ENCODE assay signal across 8 cellular contexts in the genomic region with DNA sequence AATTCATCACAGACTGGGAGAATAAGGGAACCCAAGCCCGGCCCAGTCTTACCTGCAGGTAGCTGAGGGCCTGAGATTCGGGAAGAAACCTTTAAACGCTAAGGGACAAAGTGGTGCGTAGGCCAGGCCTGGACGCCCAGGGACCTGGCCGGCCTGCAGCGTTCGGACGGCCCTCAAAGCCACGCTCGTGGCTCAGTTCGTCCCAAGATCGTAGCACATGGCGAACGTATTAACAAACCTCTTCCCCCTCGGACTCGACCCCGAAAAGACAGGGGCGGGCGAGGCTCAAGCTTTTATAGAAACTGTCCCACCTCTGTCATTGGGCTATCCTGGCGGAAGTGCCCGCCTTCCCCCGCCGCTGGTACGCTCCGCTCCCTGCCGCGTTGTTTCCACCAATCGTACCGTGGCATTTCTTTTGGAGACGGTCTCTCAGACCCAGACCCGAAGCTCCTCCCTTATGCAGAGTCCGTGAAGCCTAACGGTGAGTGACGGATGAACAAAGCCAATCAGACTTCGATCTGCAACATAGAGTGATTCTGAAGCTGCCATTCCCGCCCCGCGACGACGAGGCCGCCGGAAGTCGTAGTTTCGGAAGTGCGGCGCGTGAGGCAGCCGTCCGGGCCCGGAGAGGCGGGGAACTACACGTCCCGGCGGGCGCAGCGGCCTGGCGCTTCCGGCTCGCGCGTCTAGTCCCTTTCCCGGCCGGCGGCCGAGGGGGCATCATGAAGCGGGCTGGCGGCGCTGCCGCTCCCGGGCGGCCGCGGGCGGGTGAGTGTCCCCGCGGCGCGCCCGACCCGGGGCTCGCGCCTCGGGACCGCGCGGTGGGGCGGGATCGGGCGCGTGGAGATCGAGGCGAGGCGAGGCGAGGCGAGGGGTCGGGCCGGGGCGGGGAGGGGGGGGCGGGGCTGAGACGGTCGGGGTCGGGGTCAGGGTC. TPM values are rescaled to one million over a fixed set of nuclear protein-coding genes. Genes with fewer than 3 reads are reported as not detected.
DNase-seq lines count a peak whose midpoint lies in the region; ATAC-seq and TF ChIP-seq lines count a peak whose summit lies in the region.

A gene (plus strand): TSS at position 692 of the 934 bp plus-strand sequence. CDS start 8,139 bp downstream, outside the sequence.

- H3K4me1 Mint-ChIP-seq in activated naive CD8-positive, alpha-beta T cell treated with anti-CD3 and anti-CD28 coated beads, Interleukin-2, amount 10 ng/mL, durations not matched to agents 7 days and 5 days = peaks cover 25% of the 10 kb centered on the region
- peaks cover 24% of the 10 kb centered on the region for H3K4me1 Mint-ChIP-seq in glutamatergic neuron (ENCODE audit: low read depth, unreplicated experiment)

- H3K4me3 ChIP-seq in SU-DHL-6 (ENCODE audit: insufficient read depth, low read length, poor library complexity, severe bottlenecking) (peak within 1 kb of the TSS; percentile 100), osteoblast (ENCODE audit: insufficient read depth, low read length) (peak within 1 kb of the TSS; percentile 98), thoracic aorta (peak within 1 kb of the TSS; percentile 74)

- POLR2A ChIA-PET in activated naive CD8-positive, alpha-beta T cell treated with anti-CD3 and anti-CD28 coated beads, Interleukin-2, amount 10 ng/mL, durations not matched to agents 7 days and 5 days (lab: Charles Lee) = interaction anchor here (0.5 to 3.8 kb wide), 74 partner anchors 9 to 1567 kb away, joined by 3 to 32 read pairs (median 4); a partner anchor contains a TSS

- DNase-seq in NCI-H128 (lab: John Stamatoyannopoulos, UW; ENCODE audit: unreplicated experiment) (peak; percentile 96), glutamatergic neuron (peak; percentile 96), osteoblast (ENCODE audit: insufficient read length, low spot score, missing footprints) (peak; percentile 100), thoracic aorta (ENCODE audit: low spot score) (peak; percentile 99)
- DNase-seq in activated naive CD8-positive, alpha-beta T cell treated with anti-CD3 and anti-CD28 coated beads, Interleukin-2, amount 10 ng/mL, durations not matched to agents 7 days and 5 days = peak; percentile 95

- H3K36me3 ChIP-seq in SU-DHL-6 (ENCODE audit: low read length) (peaks cover 25% of the 10 kb centered on the region), osteoblast (ENCODE audit: insufficient read depth, low read length) (peaks cover 34% of the 10 kb centered on the region), thoracic aorta (no peaks in the 10 kb centered on the region)

- peak within 1 kb of the TSS; percentile 100 for H3K9ac ChIP-seq in SU-DHL-6 (ENCODE audit: low read length)

- H3K27me3 Mint-ChIP-seq in activated naive CD8-positive, alpha-beta T cell treated with anti-CD3 and anti-CD28 coated beads, Interleukin-2, amount 10 ng/mL, durations not matched to agents 7 days and 5 days = no peaks in the 10 kb centered on the region
- peaks cover 26% of the 10 kb centered on the region for H3K27me3 Mint-ChIP-seq in glutamatergic neuron (ENCODE audit: unreplicated experiment)

- H2AFZ ChIP-seq in SU-DHL-6 (ENCODE audit: low read depth, low read length, severe bottlenecking) = no peak within 1 kb of the TSS
- H2AFZ ChIP-seq in osteoblast (ENCODE audit: low read length) = peak within 1 kb of the TSS; percentile 63

- H3F3A ChIP-seq in SU-DHL-6 (ENCODE audit: insufficient read depth) = peaks cover 47% of the 10 kb centered on the region

- H3K27ac Mint-ChIP-seq in activated naive CD8-positive, alpha-beta T cell treated with anti-CD3 and anti-CD28 coated beads, Interleukin-2, amount 10 ng/mL, durations not matched to agents 7 days and 5 days = peak within 1 kb of the TSS; percentile 92
- H3K27ac Mint-ChIP-seq in glutamatergic neuron (ENCODE audit: unreplicated experiment) = peak within 1 kb of the TSS; percentile 78

- H4K20me1 ChIP-seq in SU-DHL-6 (ENCODE audit: low read depth, low read length) = peaks cover 9% of the 10 kb centered on the region; the same call in 1 of the 2 replicates
- peaks cover 81% of the 10 kb centered on the region for H4K20me1 ChIP-seq in osteoblast (ENCODE audit: insufficient read depth, low read length)

- peak within 1 kb of the TSS; percentile 72 for H3K27ac ChIP-seq in SU-DHL-6 (ENCODE audit: low read depth, low read length)
- H3K27ac ChIP-seq in osteoblast (ENCODE audit: low read depth, low read length) = peak within 1 kb of the TSS; percentile 98
- peak within 1 kb of the TSS; percentile 53 to 55 for H3K27ac ChIP-seq in thoracic aorta

- H3K9me2 ChIP-seq in SU-DHL-6 (replicated peaks; ENCODE audit: insufficient read depth, low read length) = no peaks in the 10 kb centered on the region

- H3K9me3 ChIP-seq in SU-DHL-6 (ENCODE audit: insufficient read depth, low read length) = no peaks in the 10 kb centered on the region
- no peaks in the 10 kb centered on the region for H3K9me3 ChIP-seq in osteoblast (ENCODE audit: low read depth, low read length)
- H3K9me3 ChIP-seq in thoracic aorta = no peaks in the 10 kb centered on the region

- H3K4me1 ChIP-seq in osteoblast (ENCODE audit: insufficient read depth, low read length) = peaks cover 68% of the 10 kb centered on the region
- H3K4me1 ChIP-seq in thoracic aorta (ENCODE audit: control insufficient read depth in 1 of 2, low read depth in 2 of 2) = peaks cover 35 to 80% of the 10 kb centered on the region in 2 donors

- H3K27me3 ChIP-seq in SU-DHL-6 (ENCODE audit: low read length) (no peaks in the 10 kb centered on the region), osteoblast (ENCODE audit: insufficient read depth, low read length) (no peaks in the 10 kb centered on the region), thoracic aorta (replicated peaks; ENCODE audit: insufficient read depth) (no peaks in the 10 kb centered on the region)

- H3K4me2 ChIP-seq in SU-DHL-6 (ENCODE audit: low read depth, low read length, poor library complexity, severe bottlenecking) (peak within 1 kb of the TSS; percentile 79), osteoblast (ENCODE audit: insufficient read depth, low read length) (peak within 1 kb of the TSS; percentile 100)

- peak within 1 kb of the TSS; percentile 97 for H3K4me3 Mint-ChIP-seq in activated naive CD8-positive, alpha-beta T cell treated with anti-CD3 and anti-CD28 coated beads, Interleukin-2, amount 10 ng/mL, durations not matched to agents 7 days and 5 days
- peak within 1 kb of the TSS; percentile 95 for H3K4me3 Mint-ChIP-seq in glutamatergic neuron (ENCODE audit: unreplicated experiment)

- ATAC-seq in HG02678 (IDR thresholded peaks at IDR 0.05; ENCODE audit: unreplicated experiment) = peak; percentile 80
- ATAC-seq in activated naive CD8-positive, alpha-beta T cell treated with anti-CD3 and anti-CD28 coated beads, Interleukin-2, amount 10 ng/mL, durations not matched to agents 7 days and 5 days (ENCODE audit: low read depth) = peak; percentile 94
- peak; percentile 99 for ATAC-seq in thoracic aorta (ENCODE audit: insufficient number of reproducible peaks, low FRiP score, low read depth)

- H3K9me3 Mint-ChIP-seq in activated naive CD8-positive, alpha-beta T cell treated with anti-CD3 and anti-CD28 coated beads, Interleukin-2, amount 10 ng/mL, durations not matched to agents 7 days and 5 days = no peaks in the 10 kb centered on the region
- peaks cover 21% of the 10 kb centered on the region for H3K9me3 Mint-ChIP-seq in glutamatergic neuron (ENCODE audit: unreplicated experiment)

- no peak for TF ChIP-seq CTCF in SU-DHL-6 (IDR thresholded peaks at IDR 0.05; ENCODE audit: insufficient read depth, low read length, poor library complexity, severe bottlenecking)
- TF ChIP-seq CTCF in glutamatergic neuron (IDR thresholded peaks at IDR 0.05; ENCODE audit: partially characterized antibody, unreplicated experiment) = no peak
- TF ChIP-seq CTCF in osteoblast (IDR thresholded peaks at IDR 0.05; ENCODE audit: extremely low read depth, low read depth, low read length) = no peak
- no peak for TF ChIP-seq CTCF in thoracic aorta (IDR thresholded peaks at IDR 0.05)

- peak; percentile 100 for TF ChIP-seq POLR2A in GM10847 (IDR thresholded peaks at IDR 0.05; ENCODE audit: extremely low read depth, insufficient read length)

- H3K79me2 ChIP-seq in SU-DHL-6 (ENCODE audit: insufficient read depth, low read length) = peaks cover 65% of the 10 kb centered on the region
- peaks cover 90% of the 10 kb centered on the region for H3K79me2 ChIP-seq in osteoblast (ENCODE audit: insufficient read depth, low read length)

- peaks cover 11% of the 10 kb centered on the region for H3K36me3 Mint-ChIP-seq in activated naive CD8-positive, alpha-beta T cell treated with anti-CD3 and anti-CD28 coated beads, Interleukin-2, amount 10 ng/mL, durations not matched to agents 7 days and 5 days
- H3K36me3 Mint-ChIP-seq in glutamatergic neuron (ENCODE audit: unreplicated experiment) = no peaks in the 10 kb centered on the region

RNA-seq across cellular contexts. Expression of the gene that starts here (rescaled TPM):
- total RNA-seq in activated naive CD8-positive, alpha-beta T cell treated with anti-CD3 and anti-CD28 coated beads, Interleukin-2, amount 10 ng/mL, durations not matched to agents 7 days and 5 days = 10 to 100 TPM; 50.2 to 51.8 TPM
- total RNA-seq in glutamatergic neuron (ENCODE audit: unreplicated experiment) = 74.8 TPM
- total RNA-seq in osteoblast = 49.5 and 56.1 TPM in 2 replicates
- 10 to 100 TPM; 34.1 to 54.8 TPM for total RNA-seq in thoracic aorta

Comparison
In these comparisons a context has a peak if more than half of its experiments do, and no peak if none do; other contexts are left out.
1. Peak in every context shown above with its lines: DNase-seq, ATAC-seq, H3K4me3 ChIP-seq and H3K27ac ChIP-seq.